In the genomic region with DNA sequence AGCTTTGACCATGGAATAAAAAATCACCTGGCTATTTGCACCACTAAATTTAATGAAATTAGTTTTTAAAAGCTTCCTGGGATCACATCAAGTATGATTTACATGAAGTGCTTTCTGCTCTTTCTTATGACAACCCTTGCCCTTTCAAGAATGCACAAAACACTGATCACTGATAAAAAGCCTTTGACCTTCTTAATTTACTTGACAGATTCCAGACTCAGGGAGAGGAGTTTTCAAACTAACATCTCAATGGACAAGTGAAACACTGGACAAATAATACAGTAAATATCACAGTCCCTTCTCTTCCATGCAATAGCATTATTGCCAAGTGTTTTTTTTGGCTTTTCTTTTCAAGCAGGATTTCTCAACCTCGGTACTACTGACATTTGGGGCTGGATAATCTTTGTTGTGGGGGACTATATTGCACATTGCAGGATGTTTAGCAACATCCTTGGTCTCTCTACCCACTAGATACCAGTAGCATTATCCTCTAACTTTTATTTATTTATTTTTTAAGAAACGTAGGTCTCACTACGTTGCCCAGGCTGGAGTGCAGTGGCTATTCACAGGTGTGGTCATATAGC, we compare ENCODE assay signal across 22 cellular contexts.
DNase-seq lines count a peak whose midpoint lies in the region; ATAC-seq, FAIRE-seq and TF ChIP-seq lines count a peak whose summit lies in the region.
"Had no signal": no experiment of that assay in that cellular context is flagged by ENCODE, and none has a peak within 500 bp of the region (broad histone marks: within the 10 kb centered on the region; RNA-seq: fewer than 3 reads in every experiment).

No MANE protein-coding gene starts in this region.

- intact Hi-C loops in Right ventricle myocardium inferior (cut with DNase I), result no loop called here
- intact Hi-C loops in cardiac septum (cut with DNase I), result no loop called here
- intact Hi-C loops in ascending aorta (cut with DNase I), result no loop called here
- intact Hi-C loops in mucosa of descending colon (cut with DNase I, micrococcal nuclease), result no loop called here

- peaks cover 5% of the 10 kb centered on the region for H3K4me1 Mint-ChIP-seq in memory B cell
- H3K4me1 Mint-ChIP-seq: activated naive CD4-positive, alpha-beta T cell treated with anti-CD3 and anti-CD28 coated beads, Interleukin-2, amount 50 U/mL, for 24 hours had no signal

- H3K27me3 ChIP-seq in ascending aorta, result no peaks in the 10 kb centered on the region
- H3K27me3 ChIP-seq: testis had no signal

- ATAC-seq in Right ventricle myocardium inferior (peak; percentile 84), memory B cell (ENCODE audit: low read depth) (no peak), mucosa of descending colon (no peak)
- ATAC-seq in activated naive CD4-positive, alpha-beta T cell treated with anti-CD3 and anti-CD28 coated beads, Interleukin-2, amount 50 U/mL, for 72 hours, result no peak
- ATAC-seq: activated T-cell treated with anti-CD3 and anti-CD28 coated beads, Interleukin-2, amount 50 U/mL, for 4 hours had no signal

- H3K4me1 ChIP-seq in ascending aorta (peaks cover 3 to 14% of the 10 kb centered on the region in 2 donors), mucosa of descending colon (ENCODE audit: low read depth) (no peaks in the 10 kb centered on the region)
- H3K4me1 ChIP-seq: testis had no signal

- H3K27ac ChIP-seq in ascending aorta, result no peak overlapping the region
- H3K27ac ChIP-seq: testis had no signal

- peak; percentile 79 for FAIRE-seq in endometrium (lab: Jason Lieb, UNC)
- FAIRE-seq: bronchial epithelial cell, keratinocyte had no signal

- no peak for DNase-seq in Right ventricle myocardium inferior (ENCODE audit: missing footprints)
- DNase-seq in cardiac septum (ENCODE audit: low spot score), result no peak
- DNase-seq in memory B cell (ENCODE audit: low spot score in 2 of 2), result no peak
- no peak for DNase-seq in ascending aorta (ENCODE audit: low spot score in 2 of 2)
- no peak for DNase-seq in NOMO-1 treated with dmso at 0.1 percent for 144 hours (lab: John Stamatoyannopoulos, UW; ENCODE audit: unreplicated experiment)
- DNase-seq in mucosa of descending colon, result no peak
- no peak for DNase-seq in activated naive CD4-positive, alpha-beta T cell treated with anti-CD3 and anti-CD28 coated beads, Interleukin-2, amount 50 U/mL, for 72 hours (ENCODE audit: low spot score in 2 of 2)
- DNase-seq: activated CD4-positive, alpha-beta T cell treated with anti-CD3 and anti-CD28 coated beads, Interleukin-2, amount 50 U/mL, for 48 hours; activated T-cell treated with anti-CD3 and anti-CD28 coated beads, Interleukin-2, amount 50 U/mL, for 4 hours; CD4-positive, alpha-beta T cell; DND-41; hippocampal formation; mesenchymal stem cell; NCI-H187 treated with DMSO at 0.1 percent for 48 hours; NCI-H446; stimulated activated CD4-positive, alpha-beta T cell treated with anti-CD3 and anti-CD28 coated beads, Interleukin-12 subunit alpha, Interleukin-12 subunit beta, amount 100 ng/mL, for 4 hours; testis had no signal

- no peaks in the 10 kb centered on the region for H3K9me3 Mint-ChIP-seq in memory B cell
- no peaks in the 10 kb centered on the region for H3K9me3 Mint-ChIP-seq in activated naive CD4-positive, alpha-beta T cell treated with anti-CD3 and anti-CD28 coated beads, Interleukin-2, amount 50 U/mL, for 72 hours
- H3K9me3 Mint-ChIP-seq: activated naive CD4-positive, alpha-beta T cell treated with anti-CD3 and anti-CD28 coated beads, Interleukin-2, amount 50 U/mL, for 24 hours; activated T-cell treated with anti-CD3 and anti-CD28 coated beads, Interleukin-2, amount 50 U/mL, for 4 hours; CD4-positive, alpha-beta T cell; IgD-negative memory B cell had no signal

- peak overlapping the region; percentile 60 for H3K27ac Mint-ChIP-seq in memory B cell
- H3K27ac Mint-ChIP-seq in activated naive CD4-positive, alpha-beta T cell treated with anti-CD3 and anti-CD28 coated beads, Interleukin-2, amount 50 U/mL, for 72 hours, result peak overlapping the region in 1 of 2 donors; percentile 58
- H3K27ac Mint-ChIP-seq: CD4-positive, alpha-beta T cell had no signal

- H3K36me3 Mint-ChIP-seq in memory B cell, result peaks cover 10% of the 10 kb centered on the region
- H3K36me3 Mint-ChIP-seq in activated naive CD4-positive, alpha-beta T cell treated with anti-CD3 and anti-CD28 coated beads, Interleukin-2, amount 50 U/mL, for 72 hours, result peaks cover 5 to 6% of the 10 kb centered on the region in 2 donors

- H3K9me3 ChIP-seq in ascending aorta (no peaks in the 10 kb centered on the region), mucosa of descending colon (no peaks in the 10 kb centered on the region)
- H3K9me3 ChIP-seq: testis had no signal

- no peaks in the 10 kb centered on the region for H3K27me3 Mint-ChIP-seq in memory B cell
- H3K27me3 Mint-ChIP-seq: activated naive CD4-positive, alpha-beta T cell treated with anti-CD3 and anti-CD28 coated beads, Interleukin-2, amount 50 U/mL, for 24 hours; CD4-positive, alpha-beta T cell; IgD-negative memory B cell had no signal

- no peak overlapping the region for H3K4me3 Mint-ChIP-seq in memory B cell
- H3K4me3 Mint-ChIP-seq: activated naive CD4-positive, alpha-beta T cell treated with anti-CD3 and anti-CD28 coated beads, Interleukin-2, amount 50 U/mL, for 24 hours; activated T-cell treated with anti-CD3 and anti-CD28 coated beads, Interleukin-2, amount 50 U/mL, for 4 hours; CD4-positive, alpha-beta T cell; IgD-negative memory B cell had no signal

- TF ChIP-seq CTCF in ascending aorta (IDR thresholded peaks at IDR 0.05) (no peak), mucosa of descending colon (IDR thresholded peaks at IDR 0.05) (no peak)

- H3K36me3 ChIP-seq in ascending aorta (peaks cover 0 to 7% of the 10 kb centered on the region in 2 donors), mucosa of descending colon (ENCODE audit: low read depth) (no peaks in the 10 kb centered on the region)

- H3K4me3 ChIP-seq in ascending aorta (no peak overlapping the region), mucosa of descending colon (no peak overlapping the region)
- H3K4me3 ChIP-seq: testis had no signal
